In genomic region chr3:185658943-185659342, GRCh38 we compare ENCODE assay signal across 12 cellular contexts.
A peak's percentile ranks its signal among the peaks of the same experiment; 100 is the strongest.
DNase-seq lines count a peak whose midpoint lies in the region; ATAC-seq and TF ChIP-seq lines count a peak whose summit lies in the region.
"Had no signal": no experiment of that assay in that cellular context is flagged by ENCODE, and none has a peak within 500 bp of the region (broad histone marks: within the 10 kb centered on the region; RNA-seq: fewer than 3 reads in every experiment).

No MANE protein-coding gene starts in this region.

- peak overlapping the region; percentile 94 for H3K27ac ChIP-seq in vagina
- no peak overlapping the region for H3K27ac ChIP-seq in effector memory CD4-positive, alpha-beta T cell (ENCODE audit: insufficient read depth, low read length, poor library complexity, severe bottlenecking)
- H3K27ac ChIP-seq: right lobe of liver had no signal

- H3K4me1 Mint-ChIP-seq in endothelial cell (ENCODE audit: unreplicated experiment) = peaks cover 7% of the 10 kb centered on the region

- no peak for TF ChIP-seq CTCF in endothelial cell (IDR thresholded peaks at IDR 0.05; ENCODE audit: unreplicated experiment)
- no peak for TF ChIP-seq CTCF in omental fat pad (IDR thresholded peaks at IDR 0.05)
- TF ChIP-seq CTCF in vagina (IDR thresholded peaks at IDR 0.05) = no peak

- intact Hi-C loops in left ventricle myocardium superior (cut with micrococcal nuclease) (no loop called here), Right ventricle myocardium superior (cut with DNase I) (no loop called here), vagina (cut with DNase I) (no loop called here)

- H3K36me3 Mint-ChIP-seq in endothelial cell (ENCODE audit: low read depth, unreplicated experiment) = peaks cover 46% of the 10 kb centered on the region
- H3K36me3 Mint-ChIP-seq: activated naive CD8-positive, alpha-beta T cell; naive thymus-derived CD8-positive, alpha-beta T cell had no signal

- peaks cover 54% of the 10 kb centered on the region for H3K4me1 ChIP-seq in vagina
- no peaks in the 10 kb centered on the region for H3K4me1 ChIP-seq in effector memory CD4-positive, alpha-beta T cell (ENCODE audit: control insufficient read depth, insufficient read depth, low read length, poor library complexity, severe bottlenecking)

- H3K4me3 ChIP-seq in vagina = no peak overlapping the region
- no peak overlapping the region for H3K4me3 ChIP-seq in effector memory CD4-positive, alpha-beta T cell (ENCODE audit: insufficient read depth, low read depth, low read length, poor library complexity, severe bottlenecking)
- H3K4me3 ChIP-seq: right lobe of liver had no signal

- ATAC-seq in left ventricle myocardium superior (peak; percentile 9), Right ventricle myocardium superior (ENCODE audit: poor library complexity) (no peak), omental fat pad (ENCODE audit: low FRiP score) (peak; percentile 9)
- ATAC-seq: naive thymus-derived CD8-positive, alpha-beta T cell had no signal

- DNase-seq in left ventricle myocardium superior (no peak), Right ventricle myocardium superior (no peak), endothelial cell (ENCODE audit: low spot score) (no peak), omental fat pad (ENCODE audit: low spot score) (no peak), vagina (ENCODE audit: extremely low spot score in 2 of 2) (no peak), ecto neural progenitor cell (ENCODE audit: low spot score) (no peak)
- no peak for DNase-seq in effector memory CD4-positive, alpha-beta T cell
- no peak for DNase-seq in activated CD4-positive, alpha-beta T cell treated with anti-CD3 and anti-CD28 coated beads, Interleukin-2, amount 50 U/mL, for 48 hours
- DNase-seq: naive thymus-derived CD8-positive, alpha-beta T cell; NCI-H2081; right lobe of liver had no signal

- TF ChIP-seq POLR2A in vagina (IDR thresholded peaks at IDR 0.05) = no peak

- peaks cover 14% of the 10 kb centered on the region for H3K27me3 Mint-ChIP-seq in endothelial cell (ENCODE audit: unreplicated experiment)
- H3K27me3 Mint-ChIP-seq: activated naive CD8-positive, alpha-beta T cell had no signal

- peak overlapping the region; percentile 22 for H3K27ac Mint-ChIP-seq in endothelial cell (ENCODE audit: unreplicated experiment)
- H3K27ac Mint-ChIP-seq: activated naive CD8-positive, alpha-beta T cell; naive thymus-derived CD8-positive, alpha-beta T cell had no signal

- H3K36me3 ChIP-seq in vagina = no peaks in the 10 kb centered on the region
- H3K36me3 ChIP-seq in effector memory CD4-positive, alpha-beta T cell (ENCODE audit: control insufficient read depth, insufficient read depth, low read length) = no peaks in the 10 kb centered on the region
- H3K36me3 ChIP-seq: right lobe of liver had no signal

- no peaks in the 10 kb centered on the region for H3K9me3 ChIP-seq in vagina
- H3K9me3 ChIP-seq in effector memory CD4-positive, alpha-beta T cell (ENCODE audit: control insufficient read depth, low read length) = no peaks in the 10 kb centered on the region
- H3K9me3 ChIP-seq: right lobe of liver had no signal

- H3K9me3 Mint-ChIP-seq in endothelial cell (ENCODE audit: unreplicated experiment) = no peaks in the 10 kb centered on the region
- H3K9me3 Mint-ChIP-seq: naive thymus-derived CD8-positive, alpha-beta T cell had no signal

- peak overlapping the region; percentile 70 for H3K4me3 Mint-ChIP-seq in endothelial cell (ENCODE audit: unreplicated experiment)
- H3K4me3 Mint-ChIP-seq: activated naive CD8-positive, alpha-beta T cell; naive thymus-derived CD8-positive, alpha-beta T cell had no signal

- no peaks in the 10 kb centered on the region for H3K27me3 ChIP-seq in vagina
- H3K27me3 ChIP-seq in effector memory CD4-positive, alpha-beta T cell (replicated peaks; ENCODE audit: control insufficient read depth, insufficient read depth, low read length, poor library complexity, severe bottlenecking) = peaks cover 1% of the 10 kb centered on the region
- H3K27me3 ChIP-seq: right lobe of liver had no signal
